In the genomic region with DNA sequence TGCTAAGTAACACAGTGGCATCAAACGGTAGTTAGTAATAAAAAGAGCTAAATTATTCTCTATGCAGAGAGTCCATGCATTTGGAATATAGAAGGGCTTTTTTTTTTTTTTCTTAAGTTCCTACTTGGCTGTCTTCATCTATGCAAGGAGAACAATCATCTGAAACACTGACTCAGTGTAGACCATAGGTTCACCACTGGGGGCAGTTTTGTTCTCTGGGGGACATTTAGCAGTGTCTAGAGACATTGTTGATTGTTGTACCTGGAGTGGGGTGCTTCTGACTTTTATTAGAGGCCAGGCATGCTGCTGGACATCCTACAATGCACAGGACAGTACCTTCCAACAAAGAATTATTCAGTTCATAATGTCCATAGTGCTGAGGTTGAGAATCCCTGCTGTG, we compare ENCODE assay signal across 1 cellular context.
TF ChIP-seq lines count a peak whose summit lies in the region.

No MANE protein-coding gene starts in this region.

TF ChIP-seq in HepG2, 621 proteins besides CTCF, POLR2A, EP300 and RAD21 (continued from another document):
- TF ChIP-seq, protein P1, sequence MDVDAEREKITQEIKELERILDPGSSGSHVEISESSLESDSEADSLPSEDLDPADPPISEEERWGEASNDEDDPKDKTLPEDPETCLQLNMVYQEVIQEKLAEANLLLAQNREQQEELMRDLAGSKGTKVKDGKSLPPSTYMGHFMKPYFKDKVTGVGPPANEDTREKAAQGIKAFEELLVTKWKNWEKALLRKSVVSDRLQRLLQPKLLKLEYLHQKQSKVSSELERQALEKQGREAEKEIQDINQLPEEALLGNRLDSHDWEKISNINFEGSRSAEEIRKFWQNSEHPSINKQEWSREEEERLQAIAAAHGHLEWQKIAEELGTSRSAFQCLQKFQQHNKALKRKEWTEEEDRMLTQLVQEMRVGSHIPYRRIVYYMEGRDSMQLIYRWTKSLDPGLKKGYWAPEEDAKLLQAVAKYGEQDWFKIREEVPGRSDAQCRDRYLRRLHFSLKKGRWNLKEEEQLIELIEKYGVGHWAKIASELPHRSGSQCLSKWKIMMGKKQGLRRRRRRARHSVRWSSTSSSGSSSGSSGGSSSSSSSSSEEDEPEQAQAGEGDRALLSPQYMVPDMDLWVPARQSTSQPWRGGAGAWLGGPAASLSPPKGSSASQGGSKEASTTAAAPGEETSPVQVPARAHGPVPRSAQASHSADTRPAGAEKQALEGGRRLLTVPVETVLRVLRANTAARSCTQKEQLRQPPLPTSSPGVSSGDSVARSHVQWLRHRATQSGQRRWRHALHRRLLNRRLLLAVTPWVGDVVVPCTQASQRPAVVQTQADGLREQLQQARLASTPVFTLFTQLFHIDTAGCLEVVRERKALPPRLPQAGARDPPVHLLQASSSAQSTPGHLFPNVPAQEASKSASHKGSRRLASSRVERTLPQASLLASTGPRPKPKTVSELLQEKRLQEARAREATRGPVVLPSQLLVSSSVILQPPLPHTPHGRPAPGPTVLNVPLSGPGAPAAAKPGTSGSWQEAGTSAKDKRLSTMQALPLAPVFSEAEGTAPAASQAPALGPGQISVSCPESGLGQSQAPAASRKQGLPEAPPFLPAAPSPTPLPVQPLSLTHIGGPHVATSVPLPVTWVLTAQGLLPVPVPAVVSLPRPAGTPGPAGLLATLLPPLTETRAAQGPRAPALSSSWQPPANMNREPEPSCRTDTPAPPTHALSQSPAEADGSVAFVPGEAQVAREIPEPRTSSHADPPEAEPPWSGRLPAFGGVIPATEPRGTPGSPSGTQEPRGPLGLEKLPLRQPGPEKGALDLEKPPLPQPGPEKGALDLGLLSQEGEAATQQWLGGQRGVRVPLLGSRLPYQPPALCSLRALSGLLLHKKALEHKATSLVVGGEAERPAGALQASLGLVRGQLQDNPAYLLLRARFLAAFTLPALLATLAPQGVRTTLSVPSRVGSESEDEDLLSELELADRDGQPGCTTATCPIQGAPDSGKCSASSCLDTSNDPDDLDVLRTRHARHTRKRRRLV (CRISPR knock-in tag; IDR thresholded peaks at IDR 0.05): no peak
- TF ChIP-seq ZNF335 (CRISPR knock-in tag; IDR thresholded peaks at IDR 0.05) (no peak), GABPB1 (CRISPR knock-in tag; IDR thresholded peaks at IDR 0.05) (no peak), PRMT3 (CRISPR knock-in tag; IDR thresholded peaks at IDR 0.05; ENCODE audit: borderline replicate concordance, low read depth) (no peak), WIZ (CRISPR knock-in tag; IDR thresholded peaks at IDR 0.05) (no peak), CBX1 (IDR thresholded peaks at IDR 0.05; ENCODE audit: low read depth) (no peak), RBM39 (IDR thresholded peaks at IDR 0.05; ENCODE audit: low read depth, low read length, poor library complexity, severe bottlenecking) (no peak), NFYC (CRISPR knock-in tag; IDR thresholded peaks at IDR 0.05) (no peak), ATRX (CRISPR knock-in tag; IDR thresholded peaks at IDR 0.05; ENCODE audit: borderline replicate concordance) (no peak), MATR3 (CRISPR knock-in tag; IDR thresholded peaks at IDR 0.05) (no peak), HIVEP1 (CRISPR knock-in tag; IDR thresholded peaks at IDR 0.05) (no peak)
- TF ChIP-seq, protein P2, sequence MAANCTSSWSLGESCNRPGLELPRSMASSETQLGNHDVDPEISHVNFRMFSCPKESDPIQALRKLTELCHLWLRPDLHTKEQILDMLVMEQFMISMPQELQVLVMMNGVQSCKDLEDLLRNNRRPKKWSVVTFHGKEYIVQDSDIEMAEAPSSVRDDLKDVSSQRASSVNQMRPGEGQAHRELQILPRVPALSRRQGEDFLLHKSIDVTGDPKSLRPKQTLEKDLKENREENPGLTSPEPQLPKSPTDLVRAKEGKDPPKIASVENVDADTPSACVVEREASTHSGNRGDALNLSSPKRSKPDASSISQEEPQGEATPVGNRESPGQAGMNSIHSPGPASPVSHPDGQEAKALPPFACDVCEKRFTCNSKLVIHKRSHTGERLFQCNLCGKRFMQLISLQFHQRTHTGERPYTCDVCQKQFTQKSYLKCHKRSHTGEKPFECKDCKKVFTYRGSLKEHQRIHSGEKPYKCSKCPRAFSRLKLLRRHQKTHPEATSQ (CRISPR knock-in tag; IDR thresholded peaks at IDR 0.05; ENCODE audit: borderline replicate concordance): no peak
- TF ChIP-seq, protein P3, sequence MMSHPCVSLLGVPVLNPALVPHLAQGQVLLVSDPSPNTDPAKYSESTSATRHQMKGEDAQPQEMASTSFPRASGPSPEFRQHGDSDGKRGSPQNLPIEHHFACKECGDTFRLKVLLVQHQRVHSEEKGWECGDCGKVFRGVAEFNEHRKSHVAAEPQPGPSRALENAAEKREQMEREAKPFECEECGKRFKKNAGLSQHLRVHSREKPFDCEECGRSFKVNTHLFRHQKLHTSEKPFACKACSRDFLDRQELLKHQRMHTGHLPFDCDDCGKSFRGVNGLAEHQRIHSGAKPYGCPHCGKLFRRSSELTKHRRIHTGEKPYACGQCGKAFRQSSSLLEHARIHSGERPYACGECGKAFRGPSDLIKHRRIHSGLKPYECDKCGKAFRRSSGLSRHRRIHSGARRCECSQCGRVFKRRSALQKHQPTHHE (CRISPR knock-in tag; IDR thresholded peaks at IDR 0.05; ENCODE audit: borderline replicate concordance): no peak
